In the genomic region with DNA sequence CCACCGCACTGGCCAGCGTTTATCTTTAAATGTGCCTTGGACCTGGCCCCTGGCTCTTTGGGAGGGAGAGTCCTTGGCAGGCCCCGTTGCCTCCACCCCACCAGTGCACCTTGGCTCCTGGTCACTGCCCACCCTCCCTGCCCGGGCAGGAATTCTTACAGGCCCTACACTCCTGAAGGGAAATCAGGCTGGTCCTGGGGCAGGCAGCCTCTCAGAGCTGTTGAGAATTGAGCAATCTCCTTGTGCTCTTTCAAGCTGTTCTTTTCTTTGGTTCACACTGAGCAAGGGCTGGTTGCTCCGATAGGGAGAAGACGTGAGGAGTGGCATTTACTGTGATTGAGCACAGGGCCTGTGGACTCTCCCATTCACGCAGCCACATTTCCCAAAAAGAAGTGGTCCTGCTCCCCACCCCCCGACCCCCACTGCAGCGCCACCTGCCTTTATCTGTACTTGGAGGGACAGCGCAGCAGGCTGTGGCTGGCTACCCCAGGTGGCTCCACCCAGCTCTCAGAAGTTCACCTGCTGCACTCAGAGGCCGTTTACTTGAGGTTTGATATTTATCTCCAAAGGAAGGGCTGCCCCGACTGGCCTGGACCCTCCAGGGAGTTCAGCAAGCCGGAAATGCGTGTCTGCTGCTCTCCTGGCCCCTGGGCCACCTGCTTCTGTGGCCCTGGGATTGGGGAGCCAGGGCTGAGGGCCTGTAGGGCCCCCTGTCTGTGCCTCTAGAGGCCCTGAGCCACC, we compare ENCODE assay signal across 8 cellular contexts. TPM values are rescaled to one million over a fixed set of nuclear protein-coding genes. Genes with fewer than 3 reads are reported as not detected.
DNase-seq lines count a peak whose midpoint lies in the region; ATAC-seq and TF ChIP-seq lines count a peak whose summit lies in the region.

No MANE protein-coding gene starts in this region.

- TF ChIP-seq CTCF in foreskin keratinocyte (conservative IDR thresholded peaks at IDR 0.05) (no peak), Calu3 (IDR thresholded peaks at IDR 0.05; ENCODE audit: unreplicated experiment) (no peak)

- peak overlapping the region; percentile 20 to 67 (median 20) for H3K27ac Mint-ChIP-seq in CD4-positive, CD25-positive, alpha-beta regulatory T cell
- H3K27ac Mint-ChIP-seq in natural killer cell treated with Interleukin-12 subunit alpha and Interleukin-12 subunit beta and Interleukin-15 and Interleukin-18, amount 100 ng/mL, for 72 hours: no peak overlapping the region
- no peak overlapping the region for H3K27ac Mint-ChIP-seq in Calu3 (ENCODE audit: unreplicated experiment)

- no peaks in the 10 kb centered on the region for H3K27me3 Mint-ChIP-seq in CD4-positive, CD25-positive, alpha-beta regulatory T cell
- no peaks in the 10 kb centered on the region for H3K27me3 Mint-ChIP-seq in natural killer cell treated with Interleukin-12 subunit alpha and Interleukin-12 subunit beta and Interleukin-15 and Interleukin-18, amount 100 ng/mL, for 72 hours
- no peaks in the 10 kb centered on the region for H3K27me3 Mint-ChIP-seq in Calu3 (ENCODE audit: unreplicated experiment)

- 60 to 61% methylated on average over 14 of the region's 14 CpGs for WGBS in ectodermal cell, 2 experiments

- intact Hi-C loops in Calu3 (cut with micrococcal nuclease; ENCODE audit: unreplicated experiment): no loop called here

- CTCF ChIA-PET in Calu3 (lab: Charles Lee): no interaction called here

- no peak overlapping the region for H3K4me3 ChIP-seq in CD4-positive, CD25-positive, alpha-beta regulatory T cell (ENCODE audit: low read depth, low read length)
- H3K4me3 ChIP-seq in ectodermal cell (ENCODE audit: insufficient read depth, low read depth, low read length): no peak overlapping the region

- no peaks in the 10 kb centered on the region for H3K27me3 ChIP-seq in CD4-positive, CD25-positive, alpha-beta regulatory T cell (ENCODE audit: control insufficient read depth, insufficient read depth, low read length)
- H3K27me3 ChIP-seq in ectodermal cell (ENCODE audit: control insufficient read depth, insufficient read depth, low read length, poor library complexity, severe bottlenecking) (no peaks in the 10 kb centered on the region), foreskin keratinocyte (no peaks in the 10 kb centered on the region)

- no peaks in the 10 kb centered on the region for H3K9me3 ChIP-seq in CD4-positive, CD25-positive, alpha-beta regulatory T cell (ENCODE audit: control insufficient read depth in 2 of 2, low read length in 2 of 2)
- no peaks in the 10 kb centered on the region for H3K9me3 ChIP-seq in ectodermal cell (ENCODE audit: control insufficient read depth, low read length)

- no TSS peak for BruUV-seq in Calu3 (replicated peaks; lab: Mats Ljungman, UMichigan)

- H3K4me1 ChIP-seq in CD4-positive, CD25-positive, alpha-beta regulatory T cell (ENCODE audit: control insufficient read depth, insufficient read depth, low read length, poor library complexity, severe bottlenecking): peaks cover 64% of the 10 kb centered on the region
- peaks cover 77% of the 10 kb centered on the region for H3K4me1 ChIP-seq in ectodermal cell (ENCODE audit: control insufficient read depth, insufficient read depth, low read length)
- H3K4me1 ChIP-seq in foreskin keratinocyte: no peaks in the 10 kb centered on the region

- ATAC-seq in CD4-positive, CD25-positive, alpha-beta regulatory T cell (ENCODE audit: low read depth in 2 of 2): no peak
- peak; percentile 8 to 45 for ATAC-seq in natural killer cell treated with Interleukin-12 subunit alpha and Interleukin-12 subunit beta and Interleukin-15 and Interleukin-18, amount 100 ng/mL, for 72 hours
- ATAC-seq in GM19023 (IDR thresholded peaks at IDR 0.05; ENCODE audit: unreplicated experiment) (no peak), foreskin keratinocyte (no peak)

- H3K4me3 Mint-ChIP-seq in CD4-positive, CD25-positive, alpha-beta regulatory T cell: peak overlapping the region in 2 of 4 donors; percentile 38 to 52
- no peak overlapping the region for H3K4me3 Mint-ChIP-seq in natural killer cell treated with Interleukin-12 subunit alpha and Interleukin-12 subunit beta and Interleukin-15 and Interleukin-18, amount 100 ng/mL, for 72 hours
- no peak overlapping the region for H3K4me3 Mint-ChIP-seq in Calu3 (ENCODE audit: low read depth, unreplicated experiment)

- H3K36me3 Mint-ChIP-seq in CD4-positive, CD25-positive, alpha-beta regulatory T cell: peaks cover 3% of the 10 kb centered on the region
- no peaks in the 10 kb centered on the region for H3K36me3 Mint-ChIP-seq in natural killer cell treated with Interleukin-12 subunit alpha and Interleukin-12 subunit beta and Interleukin-15 and Interleukin-18, amount 100 ng/mL, for 72 hours
- no peaks in the 10 kb centered on the region for H3K36me3 Mint-ChIP-seq in Calu3 (ENCODE audit: insufficient read depth, unreplicated experiment)

- H3K36me3 ChIP-seq in CD4-positive, CD25-positive, alpha-beta regulatory T cell (ENCODE audit: control insufficient read depth, insufficient read depth, low read length): no peaks in the 10 kb centered on the region
- H3K36me3 ChIP-seq in ectodermal cell (ENCODE audit: control insufficient read depth, insufficient read depth, low read length): no peaks in the 10 kb centered on the region

- no peaks in the 10 kb centered on the region for H3K9me3 Mint-ChIP-seq in CD4-positive, CD25-positive, alpha-beta regulatory T cell
- no peaks in the 10 kb centered on the region for H3K9me3 Mint-ChIP-seq in natural killer cell treated with Interleukin-12 subunit alpha and Interleukin-12 subunit beta and Interleukin-15 and Interleukin-18, amount 100 ng/mL, for 72 hours
- no peaks in the 10 kb centered on the region for H3K9me3 Mint-ChIP-seq in Calu3 (ENCODE audit: low read depth, unreplicated experiment)

- DNase-seq in CD4-positive, CD25-positive, alpha-beta regulatory T cell: no peak
- DNase-seq in LHCN-M2 (ENCODE audit: low read depth) (peak; percentile 26), foreskin keratinocyte (no peak), glomerular visceral epithelial cell (ENCODE audit: extremely low spot score) (no peak), Calu3 (no peak)
- DNase-seq in natural killer cell treated with Interleukin-12 subunit alpha and Interleukin-12 subunit beta and Interleukin-15 and Interleukin-18, amount 100 ng/mL, for 72 hours (ENCODE audit: low spot score): peak; percentile 50

- peak overlapping the region; percentile 2 for H3K27ac ChIP-seq in CD4-positive, CD25-positive, alpha-beta regulatory T cell (ENCODE audit: insufficient read depth, low read length, poor library complexity, severe bottlenecking)
- H3K27ac ChIP-seq in ectodermal cell (ENCODE audit: insufficient read depth, low read depth, low read length, poor library complexity, severe bottlenecking) (peak overlapping the region; percentile 27), foreskin keratinocyte (no peak overlapping the region)

- peaks cover 0 to 66% (median 25%) of the 10 kb centered on the region in 4 donors for H3K4me1 Mint-ChIP-seq in CD4-positive, CD25-positive, alpha-beta regulatory T cell
- peaks cover 13 to 18% of the 10 kb centered on the region in 2 donors for H3K4me1 Mint-ChIP-seq in natural killer cell treated with Interleukin-12 subunit alpha and Interleukin-12 subunit beta and Interleukin-15 and Interleukin-18, amount 100 ng/mL, for 72 hours (ENCODE audit: low read depth in 2 of 2)
- no peaks in the 10 kb centered on the region for H3K4me1 Mint-ChIP-seq in Calu3 (ENCODE audit: low read depth, unreplicated experiment)

RNA-seq across cellular contexts. Expression of a gene that starts 47.8 kb away (rescaled TPM):
- 218 TPM for total RNA-seq in CD4-positive, CD25-positive, alpha-beta regulatory T cell
- under 1 TPM; 0.25 to 0.57 (median 0.31) TPM for polyA plus RNA-seq in CD4-positive, CD25-positive, alpha-beta regulatory T cell
- 13.9 and 16.5 TPM in 2 replicates for total RNA-seq in LHCN-M2 (2014; rRNA removed)
- 19.7 TPM for polyA plus RNA-seq in LHCN-M2 (2012)
- 43.0 TPM for polyA plus RNA-seq in ectodermal cell (2013, experiment 1 of 4)
- 48.2 TPM for polyA plus RNA-seq in ectodermal cell (2013, experiment 2 of 4)
- 31.6 TPM for polyA plus RNA-seq in ectodermal cell (2013, experiment 3 of 4)
- 32.5 TPM for polyA plus RNA-seq in ectodermal cell (2013, experiment 4 of 4)
- 10 to 100 TPM; 16.5 to 42.7 TPM for total RNA-seq in natural killer cell treated with Interleukin-12 subunit alpha and Interleukin-12 subunit beta and Interleukin-15 and Interleukin-18, amount 100 ng/mL, for 72 hours
- 23.8 and 24.6 TPM in 2 replicates for total RNA-seq in foreskin keratinocyte
- polyA plus RNA-seq in foreskin keratinocyte: 9.3 and 10.7 TPM in 2 replicates
- 32.8 and 33.8 TPM in 2 replicates for total RNA-seq in Calu3 (2022)

Comparison
In these comparisons a context has a peak if more than half of its experiments do, and no peak if none do; other contexts are left out.
1. ATAC-seq: peak in natural killer cell treated with Interleukin-12 subunit alpha and Interleukin-12 subunit beta and Interleukin-15 and Interleukin-18, amount 100 ng/mL, for 72 hours (2 of 2); none in CD4-positive, CD25-positive, alpha-beta regulatory T cell (0 of 2), GM19023 (single experiment) and foreskin keratinocyte (single experiment).
2. DNase-seq: peak in LHCN-M2 (single experiment) and natural killer cell treated with Interleukin-12 subunit alpha and Interleukin-12 subunit beta and Interleukin-15 and Interleukin-18, amount 100 ng/mL, for 72 hours (single experiment); none in CD4-positive, CD25-positive, alpha-beta regulatory T cell (0 of 3), foreskin keratinocyte (0 of 2), glomerular visceral epithelial cell (single experiment) and Calu3 (single experiment).
3. H3K27ac Mint-ChIP-seq: peak in CD4-positive, CD25-positive, alpha-beta regulatory T cell (3 of 3); none in natural killer cell treated with Interleukin-12 subunit alpha and Interleukin-12 subunit beta and Interleukin-15 and Interleukin-18, amount 100 ng/mL, for 72 hours (0 of 2) and Calu3 (single experiment).